17 cellular contexts compared by ENCODE assay signal in the genomic region with DNA sequence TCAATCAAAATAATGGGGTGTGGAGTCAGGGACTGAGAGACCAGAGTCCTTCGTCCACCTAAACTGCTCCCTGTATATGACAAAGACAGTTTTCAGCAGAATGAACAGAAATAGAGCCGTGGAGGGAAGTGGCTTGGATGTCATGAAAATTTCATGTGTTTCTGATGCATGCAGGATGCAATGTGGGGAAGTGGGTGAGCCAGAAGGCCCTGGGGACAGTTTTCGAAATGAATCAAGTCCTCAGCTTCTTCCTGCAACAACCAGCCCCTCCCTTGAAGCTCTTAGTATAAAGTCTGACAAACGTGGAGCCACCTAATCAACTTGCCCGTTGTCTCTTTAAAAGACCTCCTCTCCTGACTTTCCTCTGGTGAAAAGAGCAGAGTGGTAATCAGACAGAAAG. TPM values are rescaled to one million over a fixed set of nuclear protein-coding genes. Genes with fewer than 3 reads are reported as not detected.
DNase-seq lines count a peak whose midpoint lies in the region; ATAC-seq lines count a peak whose summit lies in the region.
"Had no signal": no experiment of that assay in that cellular context is flagged by ENCODE, and none has a peak within 500 bp of the region (broad histone marks: within the 10 kb centered on the region; RNA-seq: fewer than 3 reads in every experiment).

No MANE protein-coding gene starts in this region.

- H3K4me3 Mint-ChIP-seq in T-helper 2 cell treated with Interferon-gamma antibody and Interleukin-4, amounts not matched to agents 5 μg/mL and 100 μg/mL, for 36 hours = peak overlapping the region; percentile 47
- H3K4me3 Mint-ChIP-seq in natural killer cell treated with Interleukin-12 subunit alpha and Interleukin-12 subunit beta and Interleukin-15 and Interleukin-18, amount 100 ng/mL, for 72 hours = peak overlapping the region; percentile 21
- H3K4me3 Mint-ChIP-seq: neural crest cell had no signal

- DNase-seq in NCI-H2171 treated with DMSO at 0.1 percent for 48 hours (lab: John Stamatoyannopoulos, UW) (peak; percentile 15), NCI-H2171 (lab: John Stamatoyannopoulos, UW) (no peak), NCI-H510A (lab: John Stamatoyannopoulos, UW) (no peak), DMS114 treated with DMSO at 0.1 percent for 48 hours (lab: John Stamatoyannopoulos, UW; ENCODE audit: unreplicated experiment) (no peak)
- peak; percentile 8 for DNase-seq in T-helper 2 cell treated with Interferon-gamma antibody and Interleukin-4, amounts not matched to agents 5 μg/mL and 100 μg/mL, for 36 hours (ENCODE audit: low spot score)
- no peak for DNase-seq in natural killer cell treated with Interleukin-12 subunit alpha and Interleukin-12 subunit beta and Interleukin-15 and Interleukin-18, amount 100 ng/mL, for 72 hours (ENCODE audit: low spot score)
- DNase-seq in activated naive CD4-positive, alpha-beta T cell (lab: John Stamatoyannopoulos, UW) = no peak
- DNase-seq: activated gamma-delta T cell; dermis blood vessel endothelial cell; IMR-90; NCI-H524; stimulated activated naive CD4-positive, alpha-beta T cell had no signal

- peak; percentile 53 for ATAC-seq in GM19463 (IDR thresholded peaks at IDR 0.05; ENCODE audit: unreplicated experiment)
- ATAC-seq in natural killer cell treated with Interleukin-12 subunit alpha and Interleukin-12 subunit beta and Interleukin-15 and Interleukin-18, amount 100 ng/mL, for 72 hours = peak in 1 of 2 donors; percentile 63

- no peaks in the 10 kb centered on the region for H3K36me3 Mint-ChIP-seq in T-helper 2 cell treated with Interferon-gamma antibody and Interleukin-4, amounts not matched to agents 5 μg/mL and 100 μg/mL, for 36 hours (ENCODE audit: low read depth)
- no peaks in the 10 kb centered on the region for H3K36me3 Mint-ChIP-seq in natural killer cell treated with Interleukin-12 subunit alpha and Interleukin-12 subunit beta and Interleukin-15 and Interleukin-18, amount 100 ng/mL, for 72 hours

- peak overlapping the region; percentile 44 for H3K27ac Mint-ChIP-seq in T-helper 2 cell treated with Interferon-gamma antibody and Interleukin-4, amounts not matched to agents 5 μg/mL and 100 μg/mL, for 36 hours
- H3K27ac Mint-ChIP-seq in natural killer cell treated with Interleukin-12 subunit alpha and Interleukin-12 subunit beta and Interleukin-15 and Interleukin-18, amount 100 ng/mL, for 72 hours = no peak overlapping the region

- peaks cover 12% of the 10 kb centered on the region for H3K4me1 Mint-ChIP-seq in T-helper 2 cell treated with Interferon-gamma antibody and Interleukin-4, amounts not matched to agents 5 μg/mL and 100 μg/mL, for 36 hours (ENCODE audit: low read depth)
- H3K4me1 Mint-ChIP-seq in natural killer cell treated with Interleukin-12 subunit alpha and Interleukin-12 subunit beta and Interleukin-15 and Interleukin-18, amount 100 ng/mL, for 72 hours (ENCODE audit: low read depth in 2 of 2) = peaks cover 0 to 4% of the 10 kb centered on the region in 2 donors

- H3K9me3 Mint-ChIP-seq in T-helper 2 cell treated with Interferon-gamma antibody and Interleukin-4, amounts not matched to agents 5 μg/mL and 100 μg/mL, for 36 hours = no peaks in the 10 kb centered on the region
- H3K9me3 Mint-ChIP-seq in natural killer cell treated with Interleukin-12 subunit alpha and Interleukin-12 subunit beta and Interleukin-15 and Interleukin-18, amount 100 ng/mL, for 72 hours = no peaks in the 10 kb centered on the region

- no peaks in the 10 kb centered on the region for H3K27me3 Mint-ChIP-seq in T-helper 2 cell treated with Interferon-gamma antibody and Interleukin-4, amounts not matched to agents 5 μg/mL and 100 μg/mL, for 36 hours (ENCODE audit: low read depth)
- H3K27me3 Mint-ChIP-seq in natural killer cell treated with Interleukin-12 subunit alpha and Interleukin-12 subunit beta and Interleukin-15 and Interleukin-18, amount 100 ng/mL, for 72 hours = peaks cover 9 to 14% of the 10 kb centered on the region in 2 donors

RNA-seq across cellular contexts. Expression of a gene that starts 41.1 kb away (rescaled TPM):
- not detected for total RNA-seq in natural killer cell treated with Interleukin-12 subunit alpha and Interleukin-12 subunit beta and Interleukin-15 and Interleukin-18, amount 100 ng/mL, for 72 hours
- total RNA-seq: dermis blood vessel endothelial cell; esophagus muscularis mucosa; IMR-90; lower leg skin; T-helper 2 cell treated with Interferon-gamma antibody and Interleukin-4, amounts not matched to agents 100 ng/mL and 5 ng/mL, for 36 hours had no signal

Comparison
In these comparisons a context has a peak if more than half of its experiments do, and no peak if none do; other contexts are left out.
1. DNase-seq: peak in NCI-H2171 treated with DMSO at 0.1 percent for 48 hours (single experiment) and T-helper 2 cell treated with Interferon-gamma antibody and Interleukin-4, amounts not matched to agents 5 μg/mL and 100 μg/mL, for 36 hours (single experiment); none in NCI-H2171 (single experiment), natural killer cell treated with Interleukin-12 subunit alpha and Interleukin-12 subunit beta and Interleukin-15 and Interleukin-18, amount 100 ng/mL, for 72 hours (single experiment), activated naive CD4-positive, alpha-beta T cell (0 of 4), NCI-H510A (single experiment) and DMS114 treated with DMSO at 0.1 percent for 48 hours (single experiment).